Comparison of ENCODE assay signal across 7 cellular contexts in the genomic region with DNA sequence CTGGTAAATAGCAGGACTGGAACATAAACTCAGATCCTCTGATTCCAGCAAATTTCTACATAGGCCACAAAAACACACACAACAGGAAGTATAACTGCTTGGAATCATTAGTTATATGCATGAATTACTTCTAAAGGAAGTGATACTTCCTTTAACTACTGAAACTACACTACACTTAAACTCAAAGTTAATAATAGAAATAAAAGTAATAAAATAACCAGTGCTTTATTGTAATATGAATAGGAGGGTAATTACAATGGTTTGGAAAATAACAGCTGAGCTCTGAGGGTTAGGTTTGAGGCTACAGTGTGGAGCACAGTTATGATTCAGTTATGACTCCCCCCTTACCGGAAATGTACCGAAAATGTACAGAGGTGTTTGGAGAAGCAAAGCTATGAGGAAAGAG. TPM values are rescaled to one million over a fixed set of nuclear protein-coding genes. Genes with fewer than 3 reads are reported as not detected.
DNase-seq lines count a peak whose midpoint lies in the region; ATAC-seq and TF ChIP-seq lines count a peak whose summit lies in the region.

No MANE protein-coding gene starts in this region.

- H3K4me3 Mint-ChIP-seq in progenitor cell of endocrine pancreas (ENCODE audit: low read depth), result no peak overlapping the region

- no peaks in the 10 kb centered on the region for H4K20me1 ChIP-seq in MM.1S (ENCODE audit: insufficient read depth, low read length)
- no peaks in the 10 kb centered on the region for H4K20me1 ChIP-seq in smooth muscle cell (ENCODE audit: low read depth)

- intact Hi-C loops in adrenal gland (cut with DNase I), result no loop called here

- H3K79me2 ChIP-seq in MM.1S (ENCODE audit: low read length) (no peaks in the 10 kb centered on the region), smooth muscle cell (ENCODE audit: low read depth) (no peaks in the 10 kb centered on the region)

- TF ChIP-seq POLR2A in adrenal gland (IDR thresholded peaks at IDR 0.05), result no peak

- 90% methylated on average over 2 of the region's 2 CpGs for WGBS in smooth muscle cell (ENCODE audit: low lambda C conversion rate)
- 56 to 76% (median 71%) methylated on average over 2 of the region's 2 CpGs for WGBS in adrenal gland, 4 donors

- peaks cover 23% of the 10 kb centered on the region for H3F3A ChIP-seq in MM.1S (ENCODE audit: insufficient read depth, low read length)
- peaks cover 11% of the 10 kb centered on the region for H3F3A ChIP-seq in smooth muscle cell (ENCODE audit: low read depth)

- H3K27ac Mint-ChIP-seq in progenitor cell of endocrine pancreas, result peak overlapping the region; percentile 40

- peak overlapping the region; percentile 38; the same call in 1 of the 2 replicates for H3K27ac ChIP-seq in MM.1S (ENCODE audit: low read length)
- H3K27ac ChIP-seq in smooth muscle cell (ENCODE audit: low read depth), result no peak overlapping the region
- peak overlapping the region in 1 of 5 donors; percentile 15 for H3K27ac ChIP-seq in adrenal gland

- no peaks in the 10 kb centered on the region for H3K9me3 Mint-ChIP-seq in progenitor cell of endocrine pancreas (ENCODE audit: low read depth)

- H2AFZ ChIP-seq in MM.1S (ENCODE audit: low read length) (peak overlapping the region; percentile 41), smooth muscle cell (ENCODE audit: low read depth) (no peak overlapping the region)

- H3K4me1 Mint-ChIP-seq in progenitor cell of endocrine pancreas (ENCODE audit: low read depth), result peaks cover 37% of the 10 kb centered on the region

- no peaks in the 10 kb centered on the region for H3K9me2 ChIP-seq in MM.1S (replicated peaks; ENCODE audit: insufficient read depth, low read length)

- H3K9me3 ChIP-seq in MM.1S (replicated peaks; ENCODE audit: insufficient read depth, low read length) (no peaks in the 10 kb centered on the region), smooth muscle cell (replicated peaks; ENCODE audit: low read depth) (no peaks in the 10 kb centered on the region), adrenal gland (replicated peaks in 1 of 3) (no peaks in the 10 kb centered on the region)

- peaks cover 35% of the 10 kb centered on the region for H3K4me1 ChIP-seq in MM.1S (ENCODE audit: low read length)
- H3K4me1 ChIP-seq in smooth muscle cell (ENCODE audit: low read depth), result peaks cover 58% of the 10 kb centered on the region
- H3K4me1 ChIP-seq in adrenal gland (replicated peaks in 1 of 2), result peaks cover 6 to 28% of the 10 kb centered on the region in 2 donors

- H3K4me2 ChIP-seq in MM.1S (ENCODE audit: low read depth, low read length) (peak overlapping the region; percentile 70), smooth muscle cell (no peak overlapping the region)

- H3K36me3 Mint-ChIP-seq in progenitor cell of endocrine pancreas (ENCODE audit: insufficient read depth), result no peaks in the 10 kb centered on the region

- peak; percentile 22 for DNase-seq in MM.1S
- no peak for DNase-seq in progenitor cell of endocrine pancreas (ENCODE audit: low spot score, unreplicated experiment)
- no peak for DNase-seq in smooth muscle cell (lab: John Stamatoyannopoulos, UW; ENCODE audit: unreplicated experiment)
- no peak for DNase-seq in adrenal gland
- no peak for DNase-seq in activated CD8-positive, alpha-beta memory T cell treated with anti-CD3 and anti-CD28 coated beads for 24 hours

- TF ChIP-seq CTCF in MM.1S (IDR thresholded peaks at IDR 0.05; ENCODE audit: low read length), result no peak
- no peak for TF ChIP-seq CTCF in progenitor cell of endocrine pancreas (IDR thresholded peaks at IDR 0.05; ENCODE audit: unreplicated experiment)
- TF ChIP-seq CTCF in smooth muscle cell (IDR thresholded peaks at IDR 0.05; ENCODE audit: borderline replicate concordance, insufficient read depth, poor library complexity, severe bottlenecking), result no peak
- TF ChIP-seq CTCF in adrenal gland (IDR thresholded peaks at IDR 0.05), result no peak

- H3K27me3 Mint-ChIP-seq in progenitor cell of endocrine pancreas, result no peaks in the 10 kb centered on the region

- H3K9ac ChIP-seq in MM.1S (ENCODE audit: low read length) (no peak overlapping the region), smooth muscle cell (ENCODE audit: low read depth) (no peak overlapping the region)

- ATAC-seq in GM19025 (IDR thresholded peaks at IDR 0.05; ENCODE audit: low read depth, unreplicated experiment) (peak; percentile 66), HG02610 (IDR thresholded peaks at IDR 0.05; ENCODE audit: unreplicated experiment) (peak; percentile 90)

- H3K4me3 ChIP-seq in MM.1S (ENCODE audit: low read length) (no peak overlapping the region), smooth muscle cell (no peak overlapping the region), adrenal gland (no peak overlapping the region)

- H3K36me3 ChIP-seq in MM.1S (replicated peaks; ENCODE audit: insufficient read depth, low read length) (no peaks in the 10 kb centered on the region), smooth muscle cell (ENCODE audit: low read depth) (no peaks in the 10 kb centered on the region), adrenal gland (replicated peaks in 1 of 2) (no peaks in the 10 kb centered on the region)

- H3K27me3 ChIP-seq in MM.1S (replicated peaks; ENCODE audit: insufficient read depth, low read length), result no peaks in the 10 kb centered on the region
- no peaks in the 10 kb centered on the region for H3K27me3 ChIP-seq in smooth muscle cell (ENCODE audit: low read depth)
- no peaks in the 10 kb centered on the region for H3K27me3 ChIP-seq in adrenal gland

RNA-seq across cellular contexts. Expression of a gene that starts 18.5 kb away (rescaled TPM):
- total RNA-seq in progenitor cell of endocrine pancreas (59.6 and 65.3 TPM in 2 replicates), smooth muscle cell (36.1 and 56.7 TPM in 2 replicates), adrenal gland (10 to 100 TPM; 14.0 to 70.8 (median 36.5) TPM)
- polyA plus RNA-seq in smooth muscle cell (22.8 and 23.0 TPM in 2 replicates), adrenal gland (10 to 100 TPM; 18.9 to 52.2 (median 32.8) TPM)

RNA-seq across cellular contexts. Expression of a gene that starts 26.4 kb away (rescaled TPM):
- total RNA-seq in progenitor cell of endocrine pancreas (38.6 and 40.4 TPM in 2 replicates), smooth muscle cell (18.8 and 28.5 TPM in 2 replicates), adrenal gland (10 to 100 TPM; 13.5 to 70.8 (median 39.7) TPM)
- polyA plus RNA-seq in smooth muscle cell (42.6 and 63.9 TPM in 2 replicates), adrenal gland (10 to 100 TPM; 27.6 to 51.3 (median 32.4) TPM)
